In the genomic region with DNA sequence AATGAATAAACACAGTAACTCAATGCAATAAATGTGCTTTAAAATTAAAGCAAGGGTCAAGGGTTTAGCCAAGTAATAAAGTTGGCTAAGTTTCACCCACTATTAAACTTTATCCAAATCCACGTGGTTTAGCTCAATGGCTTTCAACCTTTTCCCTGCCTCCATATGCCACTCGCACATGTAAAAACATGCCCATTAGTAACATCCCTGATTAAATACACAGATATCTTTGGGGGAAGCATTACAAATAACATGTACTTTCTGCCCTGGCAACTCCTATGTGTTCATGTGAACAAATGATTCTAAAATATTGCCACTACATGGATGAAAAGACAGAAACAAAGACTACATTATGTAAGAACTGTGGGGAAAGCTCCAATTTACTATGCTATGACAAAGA, we compare ENCODE assay signal across 23 cellular contexts.
A peak's percentile ranks its signal among the peaks of the same experiment; 100 is the strongest.
DNase-seq lines count a peak whose midpoint lies in the region; ATAC-seq and TF ChIP-seq lines count a peak whose summit lies in the region.
"Had no signal": no experiment of that assay in that cellular context is flagged by ENCODE, and none has a peak within 500 bp of the region (broad histone marks: within the 10 kb centered on the region; RNA-seq: fewer than 3 reads in every experiment).

No MANE protein-coding gene starts in this region.

- H3F3A ChIP-seq in GM23338 (replicated peaks; ENCODE audit: low read depth) = no peaks in the 10 kb centered on the region

- H3K4me3 Mint-ChIP-seq in GM23338 = no peak overlapping the region
- H3K4me3 Mint-ChIP-seq: CD4-positive, CD25-positive, alpha-beta regulatory T cell had no signal

- no peak overlapping the region for H2BK15ac ChIP-seq in mesenchymal stem cell (ENCODE audit: low read depth, poor library complexity, severe bottlenecking)

- no peak overlapping the region for H2AK5ac ChIP-seq in mesenchymal stem cell (ENCODE audit: low read length, severe bottlenecking)

- ATAC-seq in GM23338 (no peak), HG03159 (IDR thresholded peaks at IDR 0.05; ENCODE audit: unreplicated experiment) (no peak)
- ATAC-seq: K562 had no signal

- no peak for TF ChIP-seq CTCF in GM23338 (conservative IDR thresholded peaks at IDR 0.05; ENCODE audit: low read depth in 2 of 2)

- H2AFZ ChIP-seq in GM23338 (no peak overlapping the region), mesenchymal stem cell (ENCODE audit: low read depth, low read length) (no peak overlapping the region)

- WGBS in mesenchymal stem cell = 100% methylated on average over 2 of the region's 2 CpGs

- H2BK5ac ChIP-seq in mesenchymal stem cell (ENCODE audit: low read depth, low read length, poor library complexity, severe bottlenecking) = no peak overlapping the region

- H3K4me2 ChIP-seq in GM23338 (no peak overlapping the region), mesenchymal stem cell (ENCODE audit: low read length, poor library complexity, severe bottlenecking) (no peak overlapping the region)

- peak overlapping the region; percentile 3; the same call in 1 of the 2 replicates for H3K27ac Mint-ChIP-seq in GM23338

- no peaks in the 10 kb centered on the region for H3K4me1 ChIP-seq in GM23338 (ENCODE audit: insufficient read depth)
- H3K4me1 ChIP-seq in mesenchymal stem cell (ENCODE audit: control insufficient read depth, insufficient read depth, low read depth, low read length) = no peaks in the 10 kb centered on the region

- no peaks in the 10 kb centered on the region for H3K9me2 ChIP-seq in GM23338 (ENCODE audit: insufficient read depth)

- no peak overlapping the region for H3K18ac ChIP-seq in mesenchymal stem cell (ENCODE audit: low read depth in 1 of 2, low read length in 2 of 2)

- H3K27me3 Mint-ChIP-seq in GM23338 (ENCODE audit: insufficient read depth, low read depth, poor library complexity) = no peaks in the 10 kb centered on the region
- H3K27me3 Mint-ChIP-seq: CD4-positive, CD25-positive, alpha-beta regulatory T cell had no signal

- H3K79me1 ChIP-seq in mesenchymal stem cell (replicated peaks; ENCODE audit: low read length, poor library complexity, severe bottlenecking) = peaks cover 10% of the 10 kb centered on the region

- no peak overlapping the region for H3K4ac ChIP-seq in mesenchymal stem cell (ENCODE audit: low read depth in 1 of 2, low read length in 2 of 2)

- no peak overlapping the region for H4K91ac ChIP-seq in mesenchymal stem cell (ENCODE audit: low read length)

- H3K4me3 ChIP-seq in GM23338 (no peak overlapping the region), mesenchymal stem cell (ENCODE audit: insufficient read depth in 1 of 2, low read depth in 1 of 2, low read length in 2 of 2) (no peak overlapping the region)
- H3K4me3 ChIP-seq: K562 had no signal

- H3K9me3 ChIP-seq in mesenchymal stem cell (ENCODE audit: control insufficient read depth, low read length) = no peaks in the 10 kb centered on the region
- H3K9me3 ChIP-seq: BE2C had no signal

- no peak overlapping the region for H3K14ac ChIP-seq in mesenchymal stem cell (ENCODE audit: low read length in 2 of 2)

- no peak overlapping the region for H4K8ac ChIP-seq in mesenchymal stem cell (ENCODE audit: low read length)

- no peak overlapping the region for H3K23ac ChIP-seq in mesenchymal stem cell (ENCODE audit: low read length in 2 of 2)

- H3K27me3 ChIP-seq in GM23338 (ENCODE audit: insufficient read depth) = no peaks in the 10 kb centered on the region
- H3K27me3 ChIP-seq in mesenchymal stem cell (ENCODE audit: control insufficient read depth in 1 of 2, insufficient read depth in 1 of 2, low read length in 2 of 2) = no peaks in the 10 kb centered on the region
- H3K27me3 ChIP-seq: BE2C had no signal

- H3K9ac ChIP-seq in mesenchymal stem cell (ENCODE audit: low read length) = no peak overlapping the region

- no peaks in the 10 kb centered on the region for H3K36me3 ChIP-seq in GM23338 (ENCODE audit: insufficient read depth)
- peaks cover 3 to 45% of the 10 kb centered on the region in 2 experiments for H3K36me3 ChIP-seq in mesenchymal stem cell (ENCODE audit: control insufficient read depth in 1 of 2, insufficient read depth in 2 of 2, low read depth in 1 of 2, low read length in 2 of 2)

- H3K27ac ChIP-seq in GM23338 (ENCODE audit: low read depth) (no peak overlapping the region), angular gyrus (ENCODE audit: low read depth, low read length) (peak overlapping the region; percentile 75), epithelial cell of prostate (peak overlapping the region; percentile 41), mesenchymal stem cell (ENCODE audit: low read length, poor library complexity, severe bottlenecking) (no peak overlapping the region)

- peaks cover 15% of the 10 kb centered on the region; the same call in 2 of the 3 replicates for H3K36me3 Mint-ChIP-seq in GM23338 (ENCODE audit: low read depth)

- H3K4me1 Mint-ChIP-seq in GM23338 = peaks cover 5% of the 10 kb centered on the region; the same call in 2 of the 3 replicates

- no peaks in the 10 kb centered on the region for H3K9me3 Mint-ChIP-seq in GM23338
- H3K9me3 Mint-ChIP-seq: CD4-positive, CD25-positive, alpha-beta regulatory T cell had no signal

- H2BK12ac ChIP-seq in mesenchymal stem cell (ENCODE audit: low read length in 2 of 2) = no peak overlapping the region

- H4K20me1 ChIP-seq in GM23338 (replicated peaks; ENCODE audit: insufficient read depth) = no peaks in the 10 kb centered on the region

- no peaks in the 10 kb centered on the region; the same call in 1 of the 2 replicates for H3K79me2 ChIP-seq in GM23338 (replicated peaks; ENCODE audit: insufficient read depth)

- no peak overlapping the region for H2BK120ac ChIP-seq in mesenchymal stem cell (ENCODE audit: low read depth, low read length)

- DNase-seq in GM23338 (ENCODE audit: low spot score) = no peak
- DNase-seq in epithelial cell of prostate (ENCODE audit: low read depth, low spot score) = peak; percentile 37
- peak; percentile 7 for DNase-seq in renal cortical epithelial cell (ENCODE audit: low read depth)
- no peak for DNase-seq in NCI-H774 (lab: John Stamatoyannopoulos, UW)
- DNase-seq in mesenchymal stem cell = no peak
- no peak for DNase-seq in NOMO-1 treated with dmso at 0.1 percent for 144 hours (lab: John Stamatoyannopoulos, UW; ENCODE audit: unreplicated experiment)
- DNase-seq: BE2C; CD4-positive, CD25-positive, alpha-beta regulatory T cell; COR-L47; DMS153; GDM1; HCEC 1CT; NCI-H1105 treated with DMSO at 0.1 percent for 48 hours; NCI-H1694; NCI-H2081 treated with DMSO at 0.1 percent for 48 hours; NCI-H446 treated with DMSO at 0.1 percent for 48 hours; NCI-H69; NK-92 treated with Interleukin-12 subunit alpha and Interleukin-12 subunit beta, amount 100 ng/mL, for 24 hours; OCI-M1; SHP77 had no signal

TF ChIP-seq in GM23338, 12 proteins besides CTCF, POLR2A, EP300 and RAD21:
- no peak for TF ChIP-seq EZH2phosphoT487 (IDR thresholded peaks at IDR 0.05; ENCODE audit: unreplicated experiment)
TF ChIP-seq in GM23338: peak in this region for 0.

Comparison
In these comparisons a context has a peak if more than half of its experiments do, and no peak if none do; other contexts are left out.
1. DNase-seq: peak in epithelial cell of prostate (single experiment) and renal cortical epithelial cell (single experiment); none in GM23338 (single experiment), NCI-H774 (single experiment), mesenchymal stem cell (single experiment) and NOMO-1 treated with dmso at 0.1 percent for 144 hours (single experiment).
2. H3K27ac ChIP-seq: peak in angular gyrus (single experiment) and epithelial cell of prostate (single experiment); none in GM23338 (single experiment) and mesenchymal stem cell (single experiment).